In the genomic region with DNA sequence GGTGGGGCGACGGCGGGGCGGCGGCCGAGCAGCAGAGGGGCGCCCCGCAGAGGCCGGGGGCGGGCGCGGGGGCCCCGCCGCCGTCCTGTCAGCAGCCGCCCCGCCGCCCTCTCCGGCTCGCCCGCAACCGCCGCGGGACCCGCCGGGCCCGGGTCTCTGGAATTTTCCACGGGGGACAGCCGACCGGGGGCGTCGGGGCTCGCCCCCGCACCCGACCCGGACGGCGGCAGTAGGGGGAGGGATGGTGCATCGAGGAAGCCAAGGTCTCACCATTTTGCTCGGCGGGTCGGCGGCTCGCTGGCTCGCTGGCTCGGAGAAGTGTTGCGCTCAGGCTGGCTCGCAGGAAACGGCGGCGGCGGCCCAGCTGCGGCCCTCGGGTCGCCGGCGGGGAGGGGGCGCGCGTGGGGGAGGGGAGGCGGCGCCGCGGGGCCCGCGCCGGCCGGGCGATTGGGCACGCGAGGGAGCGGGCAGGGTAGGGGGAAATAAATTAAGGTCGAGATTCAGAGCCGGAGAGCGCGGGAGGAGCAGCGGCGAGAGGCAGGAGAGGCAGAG, we compare ENCODE assay signal across 8 cellular contexts. TPM values are rescaled to one million over a fixed set of nuclear protein-coding genes. Genes with fewer than 3 reads are reported as not detected.
DNase-seq lines count a peak whose midpoint lies in the region; ATAC-seq, FAIRE-seq and TF ChIP-seq lines count a peak whose summit lies in the region.

No MANE protein-coding gene starts in this region.

- H3K36me3 Mint-ChIP-seq in T-helper 2 cell treated with Interferon-gamma antibody and Interleukin-4, amounts not matched to agents 5 μg/mL and 100 μg/mL, for 36 hours (ENCODE audit: low read depth) = peaks cover 17% of the 10 kb centered on the region

- H3K9me1 ChIP-seq in K562 (ENCODE audit: control insufficient read depth, insufficient read depth, low read length) = no peaks in the 10 kb centered on the region

- H3K4me1 ChIP-seq in K562 (replicated peaks in 1 of 2; ENCODE audit: control insufficient read depth in 2 of 2, insufficient read depth in 2 of 2, low read length in 2 of 2) = peaks cover 6 to 38% of the 10 kb centered on the region in 2 experiments; a peak in 4 of 5 replicates

- no TSS peak for BruUV-seq in K562 (replicated peaks; lab: Mats Ljungman, UMichigan)

- TF ChIP-seq EP300 in K562 (IDR thresholded peaks at IDR 0.05; ENCODE audit: low read length) = no peak

- peaks cover 2% of the 10 kb centered on the region for H3K27me3 Mint-ChIP-seq in T-helper 2 cell treated with Interferon-gamma antibody and Interleukin-4, amounts not matched to agents 5 μg/mL and 100 μg/mL, for 36 hours (ENCODE audit: low read depth)

- peak overlapping the region; percentile 85 for H3K4me3 Mint-ChIP-seq in T-helper 2 cell treated with Interferon-gamma antibody and Interleukin-4, amounts not matched to agents 5 μg/mL and 100 μg/mL, for 36 hours

- peaks cover 23% of the 10 kb centered on the region for H3K36me3 ChIP-seq in K562 (ENCODE audit: control insufficient read depth, insufficient read depth, low read length)

- in situ Hi-C loops in K562 (cut with MboI) = no loop called here

- no peak for TF ChIP-seq CTCF in K562 (IDR thresholded peaks at IDR 0.05 in 2 of 3, conservative IDR thresholded peaks at IDR 0.05 in 1 of 3; ENCODE audit: insufficient read depth in 2 of 3, low read depth in 1 of 3, low read length in 3 of 3)

- WGBS in K562 (ENCODE audit: insufficient coverage, low coverage, missing lambda C conversion rate) = 2% methylated on average over 17 of the region's 78 CpGs

- no peaks in the 10 kb centered on the region for H3K27me3 ChIP-seq in K562 (ENCODE audit: control insufficient read depth in 2 of 2, insufficient read depth in 2 of 2, low read length in 2 of 2)
- no peaks in the 10 kb centered on the region for H3K27me3 ChIP-seq in layer of hippocampus (ENCODE audit: control insufficient read depth, insufficient read depth, low read length)

- peaks cover 34% of the 10 kb centered on the region for H3K4me1 Mint-ChIP-seq in T-helper 2 cell treated with Interferon-gamma antibody and Interleukin-4, amounts not matched to agents 5 μg/mL and 100 μg/mL, for 36 hours (ENCODE audit: low read depth)

- peak overlapping the region; percentile 93 to 98; a peak in 3 of 4 replicates for H3K9ac ChIP-seq in K562 (ENCODE audit: insufficient read depth in 1 of 2, low read depth in 2 of 2, low read length in 2 of 2)

- H3K79me2 ChIP-seq in K562 (ENCODE audit: control insufficient read depth, insufficient read depth, low read length) = peaks cover 75% of the 10 kb centered on the region

- FAIRE-seq in K562 (lab: Jason Lieb, UNC) = no peak

- H3K27ac Mint-ChIP-seq in T-helper 2 cell treated with Interferon-gamma antibody and Interleukin-4, amounts not matched to agents 5 μg/mL and 100 μg/mL, for 36 hours = peak overlapping the region; percentile 92

- H3K27ac ChIP-seq in K562 (ENCODE audit: extremely low read depth, low read depth, low read length) (peak overlapping the region; percentile 97), layer of hippocampus (ENCODE audit: low read depth, low read length) (peak overlapping the region; percentile 98)

- no peaks in the 10 kb centered on the region for H3K9me3 ChIP-seq in K562 (replicated peaks; ENCODE audit: control insufficient read depth, insufficient read depth, low read depth, low read length)

- peak overlapping the region; percentile 53 for H2AFZ ChIP-seq in K562 (ENCODE audit: low read depth, low read length)

- no peak for TF ChIP-seq POLR2A in K562 (conservative IDR thresholded peaks at IDR 0.05)

- H3K4me2 ChIP-seq in K562 (ENCODE audit: insufficient read depth, low read length) = peak overlapping the region; percentile 95; the same call in 1 of the 2 replicates

- peak overlapping the region; percentile 75 for H3K4me3 ChIP-seq in K562

- H3K9me3 Mint-ChIP-seq in T-helper 2 cell treated with Interferon-gamma antibody and Interleukin-4, amounts not matched to agents 5 μg/mL and 100 μg/mL, for 36 hours = no peaks in the 10 kb centered on the region

- CTCF ChIA-PET in K562 (lab: Yijun Ruan, JAX; ENCODE audit: low intra/inter-chr PET ratio) = no interaction called here

- peak; percentile 48 for DNase-seq in T-helper 2 cell treated with Interferon-gamma antibody and Interleukin-4, amounts not matched to agents 5 μg/mL and 100 μg/mL, for 36 hours (ENCODE audit: low spot score)
- peak; percentile 51 to 72 (median 66) for DNase-seq in K562 (ENCODE audit: extremely low read depth in 1 of 4, low spot score in 3 of 4)
- DNase-seq in stimulated activated CD4-positive, alpha-beta T cell treated with anti-CD3 and anti-CD28 coated beads, Interleukin-4, amount 100 ng/mL, for 24 hours = peak; percentile 35
- no peak for DNase-seq in NOMO-1 treated with dmso at 0.1 percent for 144 hours (lab: John Stamatoyannopoulos, UW; ENCODE audit: unreplicated experiment)

- POLR2A ChIA-PET in K562 (lab: Yijun Ruan, JAX) = interaction anchor here (0.6 to 1.5 kb wide), 3 partner anchors 11 to 116 kb away, joined by 3 read pairs; no protein-coding TSS in a partner anchor

- peaks cover 31% of the 10 kb centered on the region for H4K20me1 ChIP-seq in K562 (replicated peaks; ENCODE audit: control insufficient read depth, insufficient read depth, low read length)

- TF ChIP-seq RAD21 in K562 (CRISPR knock-in tag; conservative IDR thresholded peaks at IDR 0.05 in 1 of 2, IDR thresholded peaks at IDR 0.05 in 1 of 2) = no peak

- ATAC-seq in GM18517 (IDR thresholded peaks at IDR 0.05; ENCODE audit: unreplicated experiment) = peak; percentile 4
- peak; percentile 3 for ATAC-seq in HG02870 (IDR thresholded peaks at IDR 0.05; ENCODE audit: unreplicated experiment)
- ATAC-seq in K562 = peak; percentile 23
- no peak for ATAC-seq in GM18861 (IDR thresholded peaks at IDR 0.05; ENCODE audit: unreplicated experiment)

- intact Hi-C loops in K562 (cut with micrococcal nuclease) = loop anchor here (1.0 to 5.0 kb wide), 2 partner anchors 30 to 105 kb away; no protein-coding TSS in a partner anchor

TF ChIP-seq in K562, 482 proteins besides CTCF, POLR2A, EP300 and RAD21 (continues in another document):
- TF ChIP-seq RB1 (IDR thresholded peaks at IDR 0.05; ENCODE audit: low read depth) = peak; percentile 8; the same call in 1 of the 2 replicates
- TF ChIP-seq ZNF384 (IDR thresholded peaks at IDR 0.05; ENCODE audit: low read depth, low read length) = no peak
- TF ChIP-seq, protein P1, sequence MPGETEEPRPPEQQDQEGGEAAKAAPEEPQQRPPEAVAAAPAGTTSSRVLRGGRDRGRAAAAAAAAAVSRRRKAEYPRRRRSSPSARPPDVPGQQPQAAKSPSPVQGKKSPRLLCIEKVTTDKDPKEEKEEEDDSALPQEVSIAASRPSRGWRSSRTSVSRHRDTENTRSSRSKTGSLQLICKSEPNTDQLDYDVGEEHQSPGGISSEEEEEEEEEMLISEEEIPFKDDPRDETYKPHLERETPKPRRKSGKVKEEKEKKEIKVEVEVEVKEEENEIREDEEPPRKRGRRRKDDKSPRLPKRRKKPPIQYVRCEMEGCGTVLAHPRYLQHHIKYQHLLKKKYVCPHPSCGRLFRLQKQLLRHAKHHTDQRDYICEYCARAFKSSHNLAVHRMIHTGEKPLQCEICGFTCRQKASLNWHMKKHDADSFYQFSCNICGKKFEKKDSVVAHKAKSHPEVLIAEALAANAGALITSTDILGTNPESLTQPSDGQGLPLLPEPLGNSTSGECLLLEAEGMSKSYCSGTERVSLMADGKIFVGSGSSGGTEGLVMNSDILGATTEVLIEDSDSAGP (CRISPR knock-in tag; IDR thresholded peaks at IDR 0.05) = no peak
- no peak for TF ChIP-seq TEAD1 (CRISPR knock-in tag; IDR thresholded peaks at IDR 0.05)
- TF ChIP-seq EGR1 (conservative IDR thresholded peaks at IDR 0.05) = peak; percentile 78
- no peak for TF ChIP-seq ZNF668 (CRISPR knock-in tag; IDR thresholded peaks at IDR 0.05)
- TF ChIP-seq TCF7 (IDR thresholded peaks at IDR 0.05; ENCODE audit: borderline replicate concordance) = no peak

RNA-seq across cellular contexts. Expression of gene PPP3R1, which starts 0.4 kb away (rescaled TPM):
- total RNA-seq in K562 (2011; cell fraction: chromatin; rRNA removed; ENCODE audit: low replicate concordance) = 5.5 and 20.3 TPM in 2 replicates
- total RNA-seq in K562 (2011; cell fraction: nucleolus; rRNA removed) = 4.0 and 5.4 TPM in 2 replicates
- total RNA-seq in K562 (2011; cell fraction: nucleoplasm; rRNA removed) = 16.5 and 35.3 TPM in 2 replicates
- total RNA-seq in K562 (2014; rRNA removed) (10.5 and 12.5 TPM in 2 replicates), K562 (2014; rRNA removed; fragmentation: Illumina TruSeq; extraction: Trizol) (38.1 and 44.4 TPM in 2 replicates), K562 (2015; rRNA removed; fragmentation: Illumina TruSeq; extraction: Trizol) (29.3 and 30.0 TPM in 2 replicates), K562 (2021) (69.5 and 70.0 TPM in 2 replicates)
- polyA plus RNA-seq in K562 (2011; rRNA removed) (6.9 and 22.2 TPM in 2 replicates), K562 (2014; fragmentation: Illumina TruSeq; extraction: Trizol) (44.2 and 48.8 TPM in 2 replicates), K562 (2014; fragmentation: Nextera tagmentation; extraction: Ambion mirVana) (10 to 100 TPM in 1 of 2 experiments, 1 to 10 TPM in 1; 3.7 to 12.3 TPM), K562 (2014; rRNA removed) (23.2 and 24.8 TPM in 2 replicates)
- polyA plus RNA-seq in K562 (2011; cell fraction: cytosol; rRNA removed) = 4.3 and 6.2 TPM in 2 replicates
- 4.3 and 5.0 TPM in 2 replicates for polyA plus RNA-seq in K562 (2011; cell fraction: nucleus; rRNA removed)
- polyA plus RNA-seq in K562 (2012) = 39.5 and 45.7 TPM in 2 replicates
- 18.4 and 33.2 TPM in 2 replicates for polyA minus RNA-seq in K562 (2011; rRNA and poly(A)+ RNA removed)
- polyA minus RNA-seq in K562 (2011; cell fraction: cytosol; rRNA and poly(A)+ RNA removed) = 16.5 and 25.1 TPM in 2 replicates
- polyA minus RNA-seq in K562 (2011; cell fraction: nucleus; rRNA and poly(A)+ RNA removed) = 5.4 and 6.0 TPM in 2 replicates
